1 cellular context compared by ENCODE assay signal in the genomic region with DNA sequence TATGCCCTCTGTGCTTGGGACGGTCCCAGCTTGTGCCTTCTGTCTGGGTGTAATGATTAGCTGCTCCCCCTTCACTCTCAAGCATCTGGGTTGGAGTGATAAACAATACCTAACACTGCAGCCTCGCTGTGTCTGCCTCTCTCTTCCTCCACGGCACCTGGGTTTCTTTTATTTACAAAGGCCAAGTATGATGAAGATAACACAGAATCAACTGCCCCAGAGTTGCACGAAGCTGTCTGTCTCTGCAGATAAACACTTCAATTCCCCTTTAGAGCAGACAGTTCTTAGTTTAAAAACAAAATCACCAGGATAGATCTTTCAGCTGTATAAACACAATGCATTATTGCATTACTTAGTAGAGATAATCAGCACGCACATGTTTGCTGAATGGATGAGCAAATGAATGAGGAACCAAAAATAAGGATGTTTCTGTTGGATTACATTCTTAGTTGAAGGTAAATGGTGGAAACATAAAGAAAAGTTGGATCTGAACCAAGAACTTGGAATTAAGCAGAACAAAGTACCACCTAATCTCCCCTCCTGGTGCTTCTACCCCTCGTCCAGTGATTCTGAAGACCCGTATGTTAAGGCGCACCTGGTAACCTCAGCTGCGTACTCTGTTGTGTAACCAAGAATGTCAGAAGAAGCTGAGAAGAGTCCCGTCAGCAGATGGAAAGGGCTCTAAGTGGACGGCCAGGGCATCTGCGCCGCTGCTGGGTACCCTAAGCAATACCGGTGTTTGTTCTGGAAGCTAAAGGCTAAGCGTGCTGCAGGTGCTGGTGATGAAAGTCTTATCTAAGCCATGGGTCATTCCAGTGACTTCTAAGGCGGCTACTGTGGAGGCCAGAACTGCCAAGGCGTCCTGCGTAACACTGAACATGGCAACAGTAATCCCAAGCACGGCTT.
TF ChIP-seq lines count a peak whose summit lies in the region.

No MANE protein-coding gene starts in this region.

TF ChIP-seq in K562, 482 proteins besides CTCF, POLR2A, EP300 and RAD21 (continued from another document):
- TF ChIP-seq, protein P1, sequence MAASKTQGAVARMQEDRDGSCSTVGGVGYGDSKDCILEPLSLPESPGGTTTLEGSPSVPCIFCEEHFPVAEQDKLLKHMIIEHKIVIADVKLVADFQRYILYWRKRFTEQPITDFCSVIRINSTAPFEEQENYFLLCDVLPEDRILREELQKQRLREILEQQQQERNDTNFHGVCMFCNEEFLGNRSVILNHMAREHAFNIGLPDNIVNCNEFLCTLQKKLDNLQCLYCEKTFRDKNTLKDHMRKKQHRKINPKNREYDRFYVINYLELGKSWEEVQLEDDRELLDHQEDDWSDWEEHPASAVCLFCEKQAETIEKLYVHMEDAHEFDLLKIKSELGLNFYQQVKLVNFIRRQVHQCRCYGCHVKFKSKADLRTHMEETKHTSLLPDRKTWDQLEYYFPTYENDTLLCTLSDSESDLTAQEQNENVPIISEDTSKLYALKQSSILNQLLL (CRISPR knock-in tag; IDR thresholded peaks at IDR 0.05; ENCODE audit: borderline replicate concordance) = no peak
- TF ChIP-seq GATAD2A (IDR thresholded peaks at IDR 0.05) = no peak; the same call in 1 of the 2 replicates
- peak; percentile 46; the same call in 1 of the 2 replicates for TF ChIP-seq E2F1 (CRISPR knock-in tag; IDR thresholded peaks at IDR 0.05)
- TF ChIP-seq, protein P2, sequence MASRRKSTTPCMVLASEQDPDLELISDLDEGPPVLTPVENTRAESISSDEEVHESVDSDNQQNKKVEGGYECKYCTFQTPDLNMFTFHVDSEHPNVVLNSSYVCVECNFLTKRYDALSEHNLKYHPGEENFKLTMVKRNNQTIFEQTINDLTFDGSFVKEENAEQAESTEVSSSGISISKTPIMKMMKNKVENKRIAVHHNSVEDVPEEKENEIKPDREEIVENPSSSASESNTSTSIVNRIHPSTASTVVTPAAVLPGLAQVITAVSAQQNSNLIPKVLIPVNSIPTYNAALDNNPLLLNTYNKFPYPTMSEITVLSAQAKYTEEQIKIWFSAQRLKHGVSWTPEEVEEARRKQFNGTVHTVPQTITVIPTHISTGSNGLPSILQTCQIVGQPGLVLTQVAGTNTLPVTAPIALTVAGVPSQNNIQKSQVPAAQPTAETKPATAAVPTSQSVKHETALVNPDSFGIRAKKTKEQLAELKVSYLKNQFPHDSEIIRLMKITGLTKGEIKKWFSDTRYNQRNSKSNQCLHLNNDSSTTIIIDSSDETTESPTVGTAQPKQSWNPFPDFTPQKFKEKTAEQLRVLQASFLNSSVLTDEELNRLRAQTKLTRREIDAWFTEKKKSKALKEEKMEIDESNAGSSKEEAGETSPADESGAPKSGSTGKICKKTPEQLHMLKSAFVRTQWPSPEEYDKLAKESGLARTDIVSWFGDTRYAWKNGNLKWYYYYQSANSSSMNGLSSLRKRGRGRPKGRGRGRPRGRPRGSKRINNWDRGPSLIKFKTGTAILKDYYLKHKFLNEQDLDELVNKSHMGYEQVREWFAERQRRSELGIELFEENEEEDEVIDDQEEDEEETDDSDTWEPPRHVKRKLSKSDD (conservative IDR thresholded peaks at IDR 0.05; ENCODE audit: low read length) = no peak
- no peak for TF ChIP-seq IRF1 (CRISPR knock-in tag; IDR thresholded peaks at IDR 0.05; ENCODE audit: borderline replicate concordance)
TF ChIP-seq in K562: peak in this region for 234.
